ENCODE assay signal across 26 cellular contexts in genomic region chr6:143348531-143348930, GRCh38.
DNase-seq lines count a peak whose midpoint lies in the region; ATAC-seq, FAIRE-seq and TF ChIP-seq lines count a peak whose summit lies in the region.
"Had no signal": no experiment of that assay in that cellular context is flagged by ENCODE, and none has a peak within 500 bp of the region (broad histone marks: within the 10 kb centered on the region; RNA-seq: fewer than 3 reads in every experiment).

No MANE protein-coding gene starts in this region.

- H3F3A ChIP-seq in GM23248 (ENCODE audit: insufficient read depth) = no peaks in the 10 kb centered on the region

- H3K9me3 ChIP-seq in GM23248 (ENCODE audit: low read depth) (peaks cover 2% of the 10 kb centered on the region), ascending aorta (peaks cover 0 to 25% of the 10 kb centered on the region in 2 donors)
- H3K9me3 ChIP-seq: SJSA1 had no signal

- peaks cover 13% of the 10 kb centered on the region for H3K9me3 Mint-ChIP-seq in activated CD8-positive, alpha-beta T cell treated with anti-CD3 and anti-CD28 coated beads for 36 hours
- H3K9me3 Mint-ChIP-seq: HFFc6 had no signal

- H3K9ac ChIP-seq in GM23248 = no peak overlapping the region

- H3K4me3 ChIP-seq in GM23248 (no peak overlapping the region), ascending aorta (no peak overlapping the region), dorsolateral prefrontal cortex (no peak overlapping the region)
- H3K4me3 ChIP-seq: SJSA1 had no signal

- H3K27ac Mint-ChIP-seq in activated CD8-positive, alpha-beta T cell treated with anti-CD3 and anti-CD28 coated beads for 36 hours = no peak overlapping the region
- H3K27ac Mint-ChIP-seq: CD4-positive, CD25-positive, alpha-beta regulatory T cell; H9; HFFc6 had no signal

- POLR2A ChIA-PET in activated CD8-positive, alpha-beta T cell treated with anti-CD3 and anti-CD28 coated beads for 36 hours (lab: Charles Lee) = no interaction called here

- peak; percentile 24 for DNase-seq in GM23248
- DNase-seq in ascending aorta (ENCODE audit: low spot score in 2 of 2) = no peak
- no peak for DNase-seq in KG1 (lab: John Stamatoyannopoulos, UW)
- no peak for DNase-seq in dorsolateral prefrontal cortex
- no peak for DNase-seq in activated CD8-positive, alpha-beta T cell treated with anti-CD3 and anti-CD28 coated beads for 36 hours
- DNase-seq: ACHN; CD4-positive, CD25-positive, alpha-beta regulatory T cell; DMS153; DND-41; H9; HFFc6; Karpas-422; NCI-H1092 treated with DMSO at 0.1 percent for 48 hours; NCI-H1436 treated with DMSO at 0.1 percent for 48 hours; NCI-H187 treated with DMSO at 0.1 percent for 48 hours; NCI-H2171 treated with DMSO at 0.1 percent for 48 hours; NCI-H345; NCI-H510A treated with DMSO at 0.1 percent for 48 hours; NCI-H748 treated with DMSO at 0.1 percent for 48 hours; PC-3 had no signal

- H4K20me1 ChIP-seq in GM23248 (ENCODE audit: insufficient read depth) = no peaks in the 10 kb centered on the region

- H3K27me3 ChIP-seq in GM23248 (replicated peaks; ENCODE audit: insufficient read depth) = no peaks in the 10 kb centered on the region
- H3K27me3 ChIP-seq in ascending aorta = no peaks in the 10 kb centered on the region
- no peaks in the 10 kb centered on the region for H3K27me3 ChIP-seq in dorsolateral prefrontal cortex
- H3K27me3 ChIP-seq: SJSA1 had no signal

- H3K4me1 Mint-ChIP-seq in activated CD8-positive, alpha-beta T cell treated with anti-CD3 and anti-CD28 coated beads for 36 hours (ENCODE audit: low read depth) = no peaks in the 10 kb centered on the region
- H3K4me1 Mint-ChIP-seq: CD4-positive, CD25-positive, alpha-beta regulatory T cell; H9 had no signal

- H3K4me1 ChIP-seq in GM23248 (ENCODE audit: insufficient read depth) = peaks cover 7% of the 10 kb centered on the region
- H3K4me1 ChIP-seq in ascending aorta = no peaks in the 10 kb centered on the region
- H3K4me1 ChIP-seq: SJSA1 had no signal

- no peaks in the 10 kb centered on the region for H3K9me2 ChIP-seq in GM23248 (ENCODE audit: insufficient read depth)

- H3K27ac ChIP-seq in GM23248 = no peak overlapping the region
- peak overlapping the region; percentile 34 to 36 for H3K27ac ChIP-seq in ascending aorta
- H3K27ac ChIP-seq in dorsolateral prefrontal cortex = no peak overlapping the region
- H3K27ac ChIP-seq: HL-60, SJSA1 had no signal

- H3K27me3 Mint-ChIP-seq in activated CD8-positive, alpha-beta T cell treated with anti-CD3 and anti-CD28 coated beads for 36 hours = peaks cover 6% of the 10 kb centered on the region

- ATAC-seq in HG02852 (IDR thresholded peaks at IDR 0.05; ENCODE audit: unreplicated experiment) = no peak
- no peak for ATAC-seq in activated CD8-positive, alpha-beta T cell treated with anti-CD3 and anti-CD28 coated beads for 36 hours
- ATAC-seq: PC-3, Right ventricle myocardium inferior had no signal

- H3K36me3 ChIP-seq in GM23248 (ENCODE audit: low read depth) (no peaks in the 10 kb centered on the region), ascending aorta (no peaks in the 10 kb centered on the region)
- H3K36me3 ChIP-seq: SJSA1 had no signal

- no peaks in the 10 kb centered on the region for H3K79me2 ChIP-seq in GM23248 (ENCODE audit: insufficient read depth)

- H3K4me2 ChIP-seq in GM23248 (ENCODE audit: unreplicated experiment) = no peak overlapping the region

- WGBS in GM23248 (ENCODE audit: low coverage in 1 of 2, low lambda C conversion rate in 2 of 2, missing lambda C conversion rate in 2 of 2), 2 experiments = 22 to 31% methylated on average over 1 of the region's 1 CpG

- H3K36me3 Mint-ChIP-seq in activated CD8-positive, alpha-beta T cell treated with anti-CD3 and anti-CD28 coated beads for 36 hours (ENCODE audit: low read depth) = peaks cover 4% of the 10 kb centered on the region

- peak; percentile 5 for FAIRE-seq in islet of Langerhans (lab: Jason Lieb, UNC)
- FAIRE-seq: GM18507 had no signal

- peak overlapping the region; percentile 33 for H2AFZ ChIP-seq in GM23248

- no peak for TF ChIP-seq CTCF in ascending aorta (IDR thresholded peaks at IDR 0.05)
- TF ChIP-seq CTCF in dorsolateral prefrontal cortex (IDR thresholded peaks at IDR 0.05 in 54 of 56, conservative IDR thresholded peaks at IDR 0.05 in 2 of 56; ENCODE audit: low read depth in 1 of 56, partially characterized antibody in 56 of 56) = no peak
- TF ChIP-seq CTCF in activated CD8-positive, alpha-beta T cell treated with anti-CD3 and anti-CD28 coated beads for 36 hours (IDR thresholded peaks at IDR 0.05) = no peak

- H3K4me3 Mint-ChIP-seq in activated CD8-positive, alpha-beta T cell treated with anti-CD3 and anti-CD28 coated beads for 36 hours = no peak overlapping the region
- H3K4me3 Mint-ChIP-seq: CD4-positive, CD25-positive, alpha-beta regulatory T cell; H9; HFFc6 had no signal

- intact Hi-C loops in ascending aorta (cut with DNase I) = loop anchor here (5.0 kb wide), 1 partner anchor 49 kb away; no protein-coding TSS in a partner anchor
- intact Hi-C loops in dorsolateral prefrontal cortex (cut with DNase I) = no loop called here
- intact Hi-C loops in activated CD8-positive, alpha-beta T cell treated with anti-CD3 and anti-CD28 coated beads for 36 hours (cut with micrococcal nuclease) = no loop called here

- in situ Hi-C loops in GM23248 (cut with MboI) = no loop called here

- CTCF ChIA-PET in activated CD8-positive, alpha-beta T cell treated with anti-CD3 and anti-CD28 coated beads for 36 hours (lab: Charles Lee) = interaction anchor here (1.5 to 1.9 kb wide), 2 partner anchors 11 to 58 kb away, joined by 3 to 7 read pairs; no protein-coding TSS in a partner anchor

Comparison
In these comparisons a context has a peak if more than half of its experiments do, and no peak if none do; other contexts are left out.
1. H3K27ac ChIP-seq: peak in ascending aorta (2 of 2); none in GM23248 (single experiment) and dorsolateral prefrontal cortex (0 of 59).